ENCODE assay signal across 10 cellular contexts in the genomic region with DNA sequence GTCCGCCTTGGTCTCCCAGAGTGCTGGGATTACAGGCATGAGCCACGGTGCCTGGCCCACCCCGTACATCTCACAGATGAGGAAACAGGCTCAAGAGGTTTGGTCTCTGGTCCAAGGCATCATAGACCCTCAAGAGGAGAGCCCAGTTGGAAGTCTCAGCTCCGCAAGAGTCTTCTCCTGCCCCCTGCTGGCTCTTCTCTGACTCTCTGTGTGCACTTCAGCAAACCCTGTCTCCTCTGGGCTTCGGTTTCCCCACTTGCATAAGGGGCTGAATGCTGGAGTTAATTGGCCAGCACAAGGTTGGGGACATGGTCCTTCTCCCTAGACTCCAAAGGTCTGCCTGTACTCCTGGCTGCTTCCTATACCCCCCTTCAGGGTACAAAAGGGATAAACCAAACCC. TPM values are rescaled to one million over a fixed set of nuclear protein-coding genes. Genes with fewer than 3 reads are reported as not detected.
DNase-seq lines count a peak whose midpoint lies in the region; ATAC-seq, FAIRE-seq and TF ChIP-seq lines count a peak whose summit lies in the region.
"Had no signal": no experiment of that assay in that cellular context is flagged by ENCODE, and none has a peak within 500 bp of the region (broad histone marks: within the 10 kb centered on the region; RNA-seq: fewer than 3 reads in every experiment).

No MANE protein-coding gene starts in this region.

- H3K36me3 Mint-ChIP-seq in neural progenitor cell: no peaks in the 10 kb centered on the region

- no peaks in the 10 kb centered on the region for H3K36me3 ChIP-seq in brain microvascular endothelial cell (replicated peaks)
- no peaks in the 10 kb centered on the region for H3K36me3 ChIP-seq in neural progenitor cell

- peak; percentile 48 for TF ChIP-seq CTCF in brain microvascular endothelial cell (IDR thresholded peaks at IDR 0.05; ENCODE audit: low read depth, low read length, missing control alignments)
- TF ChIP-seq CTCF in neural progenitor cell (IDR thresholded peaks at IDR 0.05): peak; percentile 54

- TF ChIP-seq POLR2A in H54 (IDR thresholded peaks at IDR 0.05; ENCODE audit: low read depth, low read length): no peak

- no peak overlapping the region for H3K27ac Mint-ChIP-seq in neural progenitor cell

- peaks cover 9% of the 10 kb centered on the region for H3K27me3 Mint-ChIP-seq in neural progenitor cell (ENCODE audit: insufficient read depth, low read depth)

- no peak overlapping the region for H3K4me2 ChIP-seq in neural progenitor cell

- H3K4me1 ChIP-seq in neural progenitor cell: no peaks in the 10 kb centered on the region

- no peaks in the 10 kb centered on the region for H3K79me2 ChIP-seq in neural progenitor cell (ENCODE audit: low read depth)

- H3K4me3 ChIP-seq in brain microvascular endothelial cell (ENCODE audit: low read depth, low read length) (no peak overlapping the region), neural progenitor cell (no peak overlapping the region)

- no peak overlapping the region for H3K4me3 Mint-ChIP-seq in neural progenitor cell

- no peaks in the 10 kb centered on the region for H4K20me1 ChIP-seq in neural progenitor cell (ENCODE audit: low read depth)

- no peak overlapping the region for H3K9ac ChIP-seq in neural progenitor cell

- ATAC-seq in HG03520 (IDR thresholded peaks at IDR 0.05; ENCODE audit: unreplicated experiment): no peak

- H3F3A ChIP-seq in neural progenitor cell (ENCODE audit: low read depth): peaks cover 7% of the 10 kb centered on the region

- H3K9me3 Mint-ChIP-seq in neural progenitor cell: no peaks in the 10 kb centered on the region

- H3K4me1 Mint-ChIP-seq in neural progenitor cell: peaks cover 3% of the 10 kb centered on the region

- H2AFZ ChIP-seq in neural progenitor cell (replicated peaks): no peak overlapping the region

- in situ Hi-C loops in brain microvascular endothelial cell (cut with HindIII; ENCODE audit: low pct_ligation_motif_present, low sequenced_read_pairs): no loop called here

- DNase-seq in DMS 273 (lab: John Stamatoyannopoulos, UW; ENCODE audit: unreplicated experiment) (peak; percentile 78), DMS 273 treated with DMSO at 0.1 percent for 48 hours (lab: John Stamatoyannopoulos, UW) (no peak), M059J (ENCODE audit: low read depth) (peak; percentile 9), brain microvascular endothelial cell (no peak), neural progenitor cell (ENCODE audit: low spot score) (peak; percentile 70), NCI-H2227 treated with DMSO at 0.1 percent for 48 hours (lab: John Stamatoyannopoulos, UW) (no peak), H54 (ENCODE audit: insufficient read length, low spot score) (no peak)
- DNase-seq: KG1 had no signal

- H3K27me3 ChIP-seq in brain microvascular endothelial cell (replicated peaks) (no peaks in the 10 kb centered on the region), neural progenitor cell (peaks cover 6% of the 10 kb centered on the region)

- no peak for FAIRE-seq in H54 (lab: Jason Lieb, UNC)

- H3K27ac ChIP-seq in brain microvascular endothelial cell (no peak overlapping the region), neural progenitor cell (no peak overlapping the region)

- H3K9me3 ChIP-seq in neural progenitor cell (ENCODE audit: low read depth): no peaks in the 10 kb centered on the region

RNA-seq across cellular contexts. Expression of gene MST1R, which starts 3.9 kb away (rescaled TPM):
- 0.17 and 1.4 TPM in 2 replicates for total RNA-seq in M059J (2014; rRNA removed; shearing (Covaris generic))
- total RNA-seq in neural progenitor cell (ENCODE audit: low replicate concordance): 0.32 and 1.8 TPM in 2 replicates

RNA-seq across cellular contexts. Expression of gene MON1A, which starts 29.8 kb away (rescaled TPM):
- total RNA-seq in M059J (2014; rRNA removed; shearing (Covaris generic)): 2.8 and 5.1 TPM in 2 replicates
- 1.9 and 4.5 TPM in 2 replicates for total RNA-seq in neural progenitor cell (ENCODE audit: low replicate concordance)

RNA-seq across cellular contexts. Expression of gene CAMKV, which starts 30.1 kb away (rescaled TPM):
- total RNA-seq in M059J (2014; rRNA removed; shearing (Covaris generic)): 0.12 and 0.27 TPM in 2 replicates
- total RNA-seq in neural progenitor cell (ENCODE audit: low replicate concordance): 10.8 and 12.1 TPM in 2 replicates
- total RNA-seq: A172 had no signal

RNA-seq across cellular contexts. Expression of gene RBM6, which starts 40.1 kb away (rescaled TPM):
- total RNA-seq in M059J (2014; rRNA removed; shearing (Covaris generic)): 13.4 and 21.7 TPM in 2 replicates
- total RNA-seq in neural progenitor cell (ENCODE audit: low replicate concordance): 126 and 170 TPM in 2 replicates

RNA-seq across cellular contexts. Expression of gene TRAIP, which starts 43.5 kb away (rescaled TPM):
- 6.5 and 9.9 TPM in 2 replicates for total RNA-seq in M059J (2014; rRNA removed; shearing (Covaris generic))
- total RNA-seq in neural progenitor cell (ENCODE audit: low replicate concordance): 24.4 and 32.2 TPM in 2 replicates

Comparison
In these comparisons a context has a peak if more than half of its experiments do, and no peak if none do; other contexts are left out.
1. DNase-seq: peak in DMS 273 (single experiment), M059J (single experiment) and neural progenitor cell (single experiment); none in DMS 273 treated with DMSO at 0.1 percent for 48 hours (single experiment), brain microvascular endothelial cell (single experiment), NCI-H2227 treated with DMSO at 0.1 percent for 48 hours (single experiment) and H54 (single experiment).